In genomic region chr22:39003165-39003638, GRCh38 we compare ENCODE assay signal across 8 cellular contexts. TPM values are rescaled to one million over a fixed set of nuclear protein-coding genes. Genes with fewer than 3 reads are reported as not detected.
DNase-seq lines count a peak whose midpoint lies in the region; ATAC-seq and TF ChIP-seq lines count a peak whose summit lies in the region.

No MANE protein-coding gene starts in this region.

- H3F3A ChIP-seq in DOHH2 (ENCODE audit: control insufficient read depth, insufficient read depth) = peaks cover 3% of the 10 kb centered on the region

- H3K36me3 ChIP-seq in DOHH2 (ENCODE audit: control insufficient read depth, low read length) (no peaks in the 10 kb centered on the region), right lobe of liver (no peaks in the 10 kb centered on the region)

- TF ChIP-seq POLR2A in right lobe of liver (IDR thresholded peaks at IDR 0.05) = no peak

- peak overlapping the region; percentile 41 for H3K27ac Mint-ChIP-seq in activated CD4-positive, alpha-beta T cell treated with anti-CD3 and anti-CD28 coated beads, Interleukin-2, amount 10 ng/mL, durations not matched to agents 7 days and 5 days

- H3K9me3 ChIP-seq in DOHH2 (ENCODE audit: control insufficient read depth, insufficient read depth, low read length) (no peaks in the 10 kb centered on the region), right lobe of liver (no peaks in the 10 kb centered on the region)

- no peak overlapping the region for H3K4me3 ChIP-seq in DOHH2 (ENCODE audit: low read length)
- no peak overlapping the region for H3K4me3 ChIP-seq in HFF-Myc (replicated peaks; ENCODE audit: low read depth, low read length)
- no peak overlapping the region for H3K4me3 ChIP-seq in right lobe of liver

- peaks cover 2% of the 10 kb centered on the region for H3K9me3 Mint-ChIP-seq in activated CD4-positive, alpha-beta T cell treated with anti-CD3 and anti-CD28 coated beads, Interleukin-2, amount 10 ng/mL, durations not matched to agents 7 days and 5 days

- H4K20me1 ChIP-seq in DOHH2 (ENCODE audit: control insufficient read depth, insufficient read depth, low read depth, low read length) = no peaks in the 10 kb centered on the region

- DNase-seq in HFF-Myc (ENCODE audit: extremely low read depth, low read depth) = peak; percentile 75
- DNase-seq in NCI-H460 (ENCODE audit: extremely low read depth, low read depth) = peak; percentile 40
- peak; percentile 80 for DNase-seq in activated CD4-positive, alpha-beta T cell treated with anti-CD3 and anti-CD28 coated beads, Interleukin-2, amount 10 ng/mL, durations not matched to agents 7 days and 5 days
- peak; percentile 81 for DNase-seq in dedifferentiated amniotic fluid mesenchymal stem cell (ENCODE audit: extremely low spot score)
- peak; percentile 63 to 70 (median 64) for DNase-seq in right lobe of liver
- DNase-seq in stimulated activated CD8-positive, alpha-beta memory T cell treated with anti-CD3 and anti-CD28 coated beads, Interleukin-12 subunit alpha, Interleukin-12 subunit beta, amount 100 ng/mL, for 1 hour (ENCODE audit: low read depth) = peak; percentile 62

- ATAC-seq in right lobe of liver (peak; percentile 94 to 98 (median 96)), HG02884 (IDR thresholded peaks at IDR 0.05; ENCODE audit: unreplicated experiment) (no peak)

- POLR2A ChIA-PET in activated CD4-positive, alpha-beta T cell treated with anti-CD3 and anti-CD28 coated beads, Interleukin-2, amount 10 ng/mL, durations not matched to agents 7 days and 5 days (lab: Charles Lee) = interaction anchor here (0.8 kb wide), 1 partner anchor 19 kb away, joined by 3 read pairs; no protein-coding TSS in a partner anchor

- no peaks in the 10 kb centered on the region for H3K79me2 ChIP-seq in DOHH2 (ENCODE audit: control insufficient read depth, low read length)

- peaks cover 6% of the 10 kb centered on the region for H3K4me1 ChIP-seq in DOHH2 (ENCODE audit: control insufficient read depth, low read length)
- no peaks in the 10 kb centered on the region for H3K4me1 ChIP-seq in right lobe of liver

- H3K4me3 Mint-ChIP-seq in activated CD4-positive, alpha-beta T cell treated with anti-CD3 and anti-CD28 coated beads, Interleukin-2, amount 10 ng/mL, durations not matched to agents 7 days and 5 days = no peak overlapping the region

- no peaks in the 10 kb centered on the region for H3K27me3 ChIP-seq in DOHH2 (ENCODE audit: control insufficient read depth, low read length)
- no peaks in the 10 kb centered on the region for H3K27me3 ChIP-seq in right lobe of liver

- CTCF ChIA-PET in activated CD4-positive, alpha-beta T cell treated with anti-CD3 and anti-CD28 coated beads, Interleukin-2, amount 10 ng/mL, durations not matched to agents 7 days and 5 days (lab: Charles Lee) = interaction anchor here (0.5 to 7.0 kb wide), 24 partner anchors 10 to 1264 kb away, joined by 3 to 51 read pairs (median 4); partner anchors contain the start of genes APOBEC3B, APOBEC3C and CBX6

- H3K27me3 Mint-ChIP-seq in activated CD4-positive, alpha-beta T cell treated with anti-CD3 and anti-CD28 coated beads, Interleukin-2, amount 10 ng/mL, durations not matched to agents 7 days and 5 days = peaks cover 6% of the 10 kb centered on the region

- intact Hi-C loops in right lobe of liver (cut with DNase I) = loop anchor here in 1 of 2 donors (5.0 kb wide), 1 partner anchor 136 kb away; no protein-coding TSS in a partner anchor

- H3K27ac ChIP-seq in DOHH2 (ENCODE audit: low read depth, low read length) (no peak overlapping the region), right lobe of liver (no peak overlapping the region)

- peaks cover 14% of the 10 kb centered on the region for H3K4me1 Mint-ChIP-seq in activated CD4-positive, alpha-beta T cell treated with anti-CD3 and anti-CD28 coated beads, Interleukin-2, amount 10 ng/mL, durations not matched to agents 7 days and 5 days

- 35% methylated on average over 3 of the region's 7 CpGs for WGBS in right lobe of liver (ENCODE audit: insufficient coverage, low coverage, low lambda C conversion rate, missing lambda C conversion rate)

- no peaks in the 10 kb centered on the region for H3K9me2 ChIP-seq in DOHH2 (replicated peaks; ENCODE audit: control insufficient read depth, low read length)

- H3K4me2 ChIP-seq in DOHH2 (ENCODE audit: low read length) = no peak overlapping the region

- TF ChIP-seq CTCF in DOHH2 (IDR thresholded peaks at IDR 0.05; ENCODE audit: low read depth, low read length, poor library complexity, severe bottlenecking) = peak; percentile 77
- peak; percentile 78 for TF ChIP-seq CTCF in HFF-Myc (IDR thresholded peaks at IDR 0.05; ENCODE audit: low read depth, low read length, missing control alignments)
- peak; percentile 58 to 72 (median 64) for TF ChIP-seq CTCF in right lobe of liver (IDR thresholded peaks at IDR 0.05)

- H3K36me3 Mint-ChIP-seq in activated CD4-positive, alpha-beta T cell treated with anti-CD3 and anti-CD28 coated beads, Interleukin-2, amount 10 ng/mL, durations not matched to agents 7 days and 5 days (ENCODE audit: low read depth) = no peaks in the 10 kb centered on the region

RNA-seq across cellular contexts. Expression of gene APOBEC3C, which starts 10.9 kb away (rescaled TPM):
- total RNA-seq in NCI-H460 (2014; rRNA removed; shearing (Covaris generic)) = 7.2 and 8.0 TPM in 2 replicates
- 2.7 and 3.7 TPM in 2 replicates for polyA plus RNA-seq in NCI-H460 (2014; cell fraction: nucleus; rRNA removed)
- total RNA-seq in activated CD4-positive, alpha-beta T cell treated with anti-CD3 and anti-CD28 coated beads, Interleukin-2, amount 10 ng/mL, durations not matched to agents 7 days and 5 days = 100 to 1,000 TPM; 111 to 144 TPM
- total RNA-seq in right lobe of liver = 1 to 10 TPM; 1.0 to 3.8 (median 2.1) TPM

RNA-seq across cellular contexts. Expression of gene APOBEC3D, which starts 17.7 kb away (rescaled TPM):
- 0.30 TPM in 1 of 2 replicates, not detected in the other for total RNA-seq in NCI-H460 (2014; rRNA removed; shearing (Covaris generic))
- polyA plus RNA-seq in NCI-H460 (2014; cell fraction: nucleus; rRNA removed) = 0.06 TPM in 1 of 2 replicates, not detected in the other
- 10 to 100 TPM; 34.7 to 39.7 TPM for total RNA-seq in activated CD4-positive, alpha-beta T cell treated with anti-CD3 and anti-CD28 coated beads, Interleukin-2, amount 10 ng/mL, durations not matched to agents 7 days and 5 days
- total RNA-seq in right lobe of liver = 1 to 10 TPM in 1 of 6 experiments, under 1 TPM in 5; 0.35 to 1.0 (median 0.61) TPM

RNA-seq across cellular contexts. Expression of gene APOBEC3B, which starts 21.1 kb away (rescaled TPM):
- 3.6 and 5.1 TPM in 2 replicates for total RNA-seq in NCI-H460 (2014; rRNA removed; shearing (Covaris generic))
- 3.8 and 6.6 TPM in 2 replicates for polyA plus RNA-seq in NCI-H460 (2014; cell fraction: nucleus; rRNA removed)
- total RNA-seq in activated CD4-positive, alpha-beta T cell treated with anti-CD3 and anti-CD28 coated beads, Interleukin-2, amount 10 ng/mL, durations not matched to agents 7 days and 5 days = 1 to 10 TPM; 8.7 to 8.8 TPM
- 1 to 10 TPM in 4 of 6 experiments, under 1 TPM in 2; 0.61 to 1.6 (median 1.1) TPM for total RNA-seq in right lobe of liver

RNA-seq across cellular contexts. Expression of gene APOBEC3F, which starts 37.5 kb away (rescaled TPM):
- total RNA-seq in NCI-H460 (2014; rRNA removed; shearing (Covaris generic)) = 0.87 and 1.9 TPM in 2 replicates
- polyA plus RNA-seq in NCI-H460 (2014; cell fraction: nucleus; rRNA removed) = 0.10 and 0.55 TPM in 2 replicates
- total RNA-seq in activated CD4-positive, alpha-beta T cell treated with anti-CD3 and anti-CD28 coated beads, Interleukin-2, amount 10 ng/mL, durations not matched to agents 7 days and 5 days = 10 to 100 TPM; 27.9 to 33.8 TPM
- 1 to 10 TPM; 2.0 to 6.6 (median 4.5) TPM for total RNA-seq in right lobe of liver

RNA-seq across cellular contexts. Expression of gene APOBEC3A, which starts 45.8 kb away (rescaled TPM):
- total RNA-seq in NCI-H460 (2014; rRNA removed; shearing (Covaris generic)) = not detected in 2 replicates
- not detected in 2 replicates for polyA plus RNA-seq in NCI-H460 (2014; cell fraction: nucleus; rRNA removed)
- not detected for total RNA-seq in activated CD4-positive, alpha-beta T cell treated with anti-CD3 and anti-CD28 coated beads, Interleukin-2, amount 10 ng/mL, durations not matched to agents 7 days and 5 days
- total RNA-seq in right lobe of liver = 1 to 10 TPM in 3 of 6 experiments, under 1 TPM in 3; 0.73 to 2.8 (median 1.1) TPM

Comparison
In these comparisons a context has a peak if more than half of its experiments do, and no peak if none do; other contexts are left out.
1. RNA of gene APOBEC3C, which starts 10.9 kb away (total RNA-seq): 111 to 144 TPM in activated CD4-positive, alpha-beta T cell treated with anti-CD3 and anti-CD28 coated beads, Interleukin-2, amount 10 ng/mL, durations not matched to agents 7 days and 5 days; 7.2 to 8.0 TPM in NCI-H460 and 1.0 to 3.8 TPM in right lobe of liver; every median in the first group is over 10 times any median in the second.
2. RNA of gene APOBEC3D, which starts 17.7 kb away (total RNA-seq): 34.7 to 39.7 TPM in activated CD4-positive, alpha-beta T cell treated with anti-CD3 and anti-CD28 coated beads, Interleukin-2, amount 10 ng/mL, durations not matched to agents 7 days and 5 days; 0.35 to 1.0 TPM in right lobe of liver and 0.30 TPM in NCI-H460; every median in the first group is over 10 times any median in the second.
3. Peak in every context shown above with its lines, with median percentiles within 50 percentile points of each other: CTCF ChIP-seq and DNase-seq.